In genomic region chr7:32900415-32900814, GRCh38 we compare ENCODE assay signal across 1 cellular context.
TF ChIP-seq lines count a peak whose summit lies in the region.

No MANE protein-coding gene starts in this region.

TF ChIP-seq in K562, 482 proteins besides CTCF, POLR2A, EP300 and RAD21 (continued from another document):
- TF ChIP-seq PREB (CRISPR knock-in tag; IDR thresholded peaks at IDR 0.05): no peak
- no peak for TF ChIP-seq ZNF184 (CRISPR knock-in tag; IDR thresholded peaks at IDR 0.05)
- no peak for TF ChIP-seq SREBF2 (CRISPR knock-in tag; IDR thresholded peaks at IDR 0.05)
- no peak for TF ChIP-seq MTF1 (CRISPR knock-in tag; IDR thresholded peaks at IDR 0.05; ENCODE audit: borderline replicate concordance)
- TF ChIP-seq SNIP1 (IDR thresholded peaks at IDR 0.05; ENCODE audit: low read depth): no peak
- no peak for TF ChIP-seq KLF13 (tag; IDR thresholded peaks at IDR 0.05; ENCODE audit: borderline replicate concordance, low read depth)
- no peak for TF ChIP-seq PHF20 (IDR thresholded peaks at IDR 0.05; ENCODE audit: partially characterized antibody)
- TF ChIP-seq HMG20A (CRISPR knock-in tag; conservative IDR thresholded peaks at IDR 0.05): no peak
- TF ChIP-seq RHOXF2B (CRISPR knock-in tag; conservative IDR thresholded peaks at IDR 0.05): no peak
